In genomic region chr5:77232545-77232944, GRCh38 we compare ENCODE assay signal across 1 cellular context.
A peak's percentile ranks its signal among the peaks of the same experiment; 100 is the strongest.
TF ChIP-seq lines count a peak whose summit lies in the region.

No MANE protein-coding gene starts in this region.

TF ChIP-seq in GM12878, 131 proteins besides CTCF, POLR2A, EP300 and RAD21:
- no peak for TF ChIP-seq SRF (IDR thresholded peaks at IDR 0.05; ENCODE audit: low read depth in 2 of 2, low read length in 2 of 2)
- 0 out of 2 replicates have a peak, but pooled peaks have one; percentile 49 for TF ChIP-seq BMI1 (IDR thresholded peaks at IDR 0.05; ENCODE audit: borderline replicate concordance)
